Comparison of ENCODE assay signal across 10 cellular contexts in the genomic region with DNA sequence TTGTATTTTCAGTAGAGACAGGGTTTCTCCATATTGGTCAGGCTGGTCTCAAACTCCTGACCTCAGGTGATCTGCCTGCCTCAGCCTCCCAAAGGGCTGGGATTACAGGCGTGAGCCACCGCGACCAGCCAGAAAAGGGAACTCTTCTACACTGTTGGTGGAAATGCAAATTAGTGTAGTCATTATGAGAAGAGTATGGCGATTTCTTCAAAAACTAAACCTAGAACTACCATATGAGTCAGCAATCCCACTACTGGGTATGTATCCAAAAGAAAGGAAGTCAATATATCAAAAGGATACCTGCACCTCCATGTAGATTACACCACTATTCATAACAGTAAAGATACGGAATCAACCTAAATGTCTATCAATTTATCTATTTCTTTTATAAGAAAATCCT. TPM values are rescaled to one million over a fixed set of nuclear protein-coding genes. Genes with fewer than 3 reads are reported as not detected.
"Had no signal": no experiment of that assay in that cellular context is flagged by ENCODE, and none has a peak within 500 bp of the region (broad histone marks: within the 10 kb centered on the region; RNA-seq: fewer than 3 reads in every experiment).

No MANE protein-coding gene starts in this region.

RNA-seq across cellular contexts. Expression of gene SIGLEC11, which starts 16.4 kb away (rescaled TPM):
- total RNA-seq: activated CD4-positive, alpha-beta T cell treated with anti-CD3 and anti-CD28 coated beads, Interleukin-2, amount 10 ng/mL, durations not matched to agents 24 days and 14 days; activated CD8-positive, alpha-beta T cell treated with anti-CD3 and anti-CD28 coated beads, Interleukin-2, amount 10 ng/mL, durations not matched to agents 7 days and 5 days; activated T-helper 2 cell treated with anti-CD3 and anti-CD28 coated beads, Interferon-gamma antibody, Interleukin-2, Interleukin-4, amounts not matched to agents 10 μg/mL and 5 μg/mL and 100 μg/mL, durations not matched to agents 14 hours and 24 hours and 36 hours; epithelial cell of proximal tubule; fibroblast of villous mesenchyme; myocyte; T-helper 1 cell treated with Interleukin-12 subunit alpha and Interleukin-12 subunit beta and Interleukin-4 antibody, amounts not matched to agents 30 ng/mL and 1 ng/mL, for 36 hours; WTC11 had no signal
- polyA plus RNA-seq: neural cell had no signal

RNA-seq across cellular contexts. Expression of gene IL4I1, which starts 47.9 kb away (rescaled TPM):
- total RNA-seq: cardiac muscle cell had no signal
- polyA plus RNA-seq: cardiac muscle cell, neural cell had no signal
